2 cellular contexts compared by ENCODE assay signal in the genomic region with DNA sequence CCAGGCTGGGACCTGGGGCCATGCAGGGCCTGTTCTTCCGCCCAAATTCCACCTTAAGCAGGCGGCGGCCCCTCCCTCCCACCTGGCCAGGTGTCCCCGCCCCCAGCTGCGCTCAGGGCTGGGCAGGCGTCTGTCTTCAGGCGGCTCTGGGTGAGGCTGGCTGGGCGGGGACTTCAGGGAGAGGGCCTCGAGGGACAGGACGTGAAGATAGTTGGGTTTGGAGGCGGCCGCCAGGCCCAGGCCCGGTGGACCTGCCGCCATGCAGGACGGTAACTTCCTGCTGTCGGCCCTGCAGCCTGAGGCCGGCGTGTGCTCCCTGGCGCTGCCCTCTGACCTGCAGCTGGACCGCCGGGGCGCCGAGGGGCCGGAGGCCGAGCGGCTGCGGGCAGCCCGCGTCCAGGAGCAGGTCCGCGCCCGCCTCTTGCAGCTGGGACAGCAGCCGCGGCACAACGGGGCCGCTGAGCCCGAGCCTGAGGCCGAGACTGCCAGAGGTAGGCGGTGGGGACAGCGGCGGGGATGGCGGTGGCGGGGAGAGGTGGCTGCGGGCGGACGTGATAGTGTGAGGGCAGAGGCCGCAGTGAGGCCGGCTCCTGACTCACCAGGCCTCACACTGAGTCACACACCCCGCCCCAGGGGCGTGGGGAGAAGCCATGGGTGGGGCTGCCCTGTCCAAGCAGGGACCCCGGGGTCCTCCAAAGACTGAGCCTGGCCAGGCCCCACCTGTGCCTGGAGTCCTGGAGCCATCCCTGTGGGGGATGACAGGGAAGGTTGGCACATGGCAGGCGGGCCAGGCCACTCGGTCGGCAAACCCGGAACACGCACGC.
A peak's percentile ranks its signal among the peaks of the same experiment; 100 is the strongest.
TF ChIP-seq lines count a peak whose summit lies in the region.

A gene with protein sequence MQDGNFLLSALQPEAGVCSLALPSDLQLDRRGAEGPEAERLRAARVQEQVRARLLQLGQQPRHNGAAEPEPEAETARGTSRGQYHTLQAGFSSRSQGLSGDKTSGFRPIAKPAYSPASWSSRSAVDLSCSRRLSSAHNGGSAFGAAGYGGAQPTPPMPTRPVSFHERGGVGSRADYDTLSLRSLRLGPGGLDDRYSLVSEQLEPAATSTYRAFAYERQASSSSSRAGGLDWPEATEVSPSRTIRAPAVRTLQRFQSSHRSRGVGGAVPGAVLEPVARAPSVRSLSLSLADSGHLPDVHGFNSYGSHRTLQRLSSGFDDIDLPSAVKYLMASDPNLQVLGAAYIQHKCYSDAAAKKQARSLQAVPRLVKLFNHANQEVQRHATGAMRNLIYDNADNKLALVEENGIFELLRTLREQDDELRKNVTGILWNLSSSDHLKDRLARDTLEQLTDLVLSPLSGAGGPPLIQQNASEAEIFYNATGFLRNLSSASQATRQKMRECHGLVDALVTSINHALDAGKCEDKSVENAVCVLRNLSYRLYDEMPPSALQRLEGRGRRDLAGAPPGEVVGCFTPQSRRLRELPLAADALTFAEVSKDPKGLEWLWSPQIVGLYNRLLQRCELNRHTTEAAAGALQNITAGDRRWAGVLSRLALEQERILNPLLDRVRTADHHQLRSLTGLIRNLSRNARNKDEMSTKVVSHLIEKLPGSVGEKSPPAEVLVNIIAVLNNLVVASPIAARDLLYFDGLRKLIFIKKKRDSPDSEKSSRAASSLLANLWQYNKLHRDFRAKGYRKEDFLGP (plus strand): TSS at position 176 of the 824 bp plus-strand sequence. CDS start 84 bp downstream, at position 260.

TF ChIP-seq in HepG2, 621 proteins besides CTCF, POLR2A, EP300 and RAD21 (continued from another document and continues in another):
- no peak for TF ChIP-seq ZNF232 (CRISPR knock-in tag; IDR thresholded peaks at IDR 0.05; ENCODE audit: borderline replicate concordance)
- TF ChIP-seq NFKB2 (CRISPR knock-in tag; IDR thresholded peaks at IDR 0.05; ENCODE audit: borderline replicate concordance) = 0 out of 2 replicates have a peak, but pooled peaks have one; percentile 36
- no peak for TF ChIP-seq MEIS1 (CRISPR knock-in tag; IDR thresholded peaks at IDR 0.05; ENCODE audit: borderline replicate concordance)
- no peak for TF ChIP-seq NONO (IDR thresholded peaks at IDR 0.05)
- peak; percentile 49; the same call in 1 of the 2 replicates for TF ChIP-seq NONO (CRISPR knock-in tag; conservative IDR thresholded peaks at IDR 0.05)
- TF ChIP-seq POGZ (CRISPR knock-in tag; IDR thresholded peaks at IDR 0.05) = no peak; the same call in 1 of the 2 replicates
- TF ChIP-seq PHB2 (IDR thresholded peaks at IDR 0.05; ENCODE audit: partially characterized antibody) = no peak
- TF ChIP-seq ZBTB7A (CRISPR knock-in tag; IDR thresholded peaks at IDR 0.05) = peak; percentile 33; the same call in 1 of the 2 replicates
- peak; percentile 17; the same call in 1 of the 2 replicates for TF ChIP-seq ZNF138 (CRISPR knock-in tag; IDR thresholded peaks at IDR 0.05; ENCODE audit: low read depth)
- TF ChIP-seq, protein P1, sequence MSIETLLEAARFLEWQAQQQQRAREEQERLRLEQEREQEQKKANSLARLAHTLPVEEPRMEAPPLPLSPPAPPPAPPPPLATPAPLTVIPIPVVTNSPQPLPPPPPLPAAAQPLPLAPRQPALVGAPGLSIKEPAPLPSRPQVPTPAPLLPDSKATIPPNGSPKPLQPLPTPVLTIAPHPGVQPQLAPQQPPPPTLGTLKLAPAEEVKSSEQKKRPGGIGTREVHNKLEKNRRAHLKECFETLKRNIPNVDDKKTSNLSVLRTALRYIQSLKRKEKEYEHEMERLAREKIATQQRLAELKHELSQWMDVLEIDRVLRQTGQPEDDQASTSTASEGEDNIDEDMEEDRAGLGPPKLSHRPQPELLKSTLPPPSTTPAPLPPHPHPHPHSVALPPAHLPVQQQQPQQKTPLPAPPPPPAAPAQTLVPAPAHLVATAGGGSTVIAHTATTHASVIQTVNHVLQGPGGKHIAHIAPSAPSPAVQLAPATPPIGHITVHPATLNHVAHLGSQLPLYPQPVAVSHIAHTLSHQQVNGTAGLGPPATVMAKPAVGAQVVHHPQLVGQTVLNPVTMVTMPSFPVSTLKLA (IDR thresholded peaks at IDR 0.05) = no peak; the same call in 1 of the 2 replicates
- no peak for TF ChIP-seq ZNF782 (CRISPR knock-in tag; IDR thresholded peaks at IDR 0.05; ENCODE audit: borderline replicate concordance)
- TF ChIP-seq, protein P2, sequence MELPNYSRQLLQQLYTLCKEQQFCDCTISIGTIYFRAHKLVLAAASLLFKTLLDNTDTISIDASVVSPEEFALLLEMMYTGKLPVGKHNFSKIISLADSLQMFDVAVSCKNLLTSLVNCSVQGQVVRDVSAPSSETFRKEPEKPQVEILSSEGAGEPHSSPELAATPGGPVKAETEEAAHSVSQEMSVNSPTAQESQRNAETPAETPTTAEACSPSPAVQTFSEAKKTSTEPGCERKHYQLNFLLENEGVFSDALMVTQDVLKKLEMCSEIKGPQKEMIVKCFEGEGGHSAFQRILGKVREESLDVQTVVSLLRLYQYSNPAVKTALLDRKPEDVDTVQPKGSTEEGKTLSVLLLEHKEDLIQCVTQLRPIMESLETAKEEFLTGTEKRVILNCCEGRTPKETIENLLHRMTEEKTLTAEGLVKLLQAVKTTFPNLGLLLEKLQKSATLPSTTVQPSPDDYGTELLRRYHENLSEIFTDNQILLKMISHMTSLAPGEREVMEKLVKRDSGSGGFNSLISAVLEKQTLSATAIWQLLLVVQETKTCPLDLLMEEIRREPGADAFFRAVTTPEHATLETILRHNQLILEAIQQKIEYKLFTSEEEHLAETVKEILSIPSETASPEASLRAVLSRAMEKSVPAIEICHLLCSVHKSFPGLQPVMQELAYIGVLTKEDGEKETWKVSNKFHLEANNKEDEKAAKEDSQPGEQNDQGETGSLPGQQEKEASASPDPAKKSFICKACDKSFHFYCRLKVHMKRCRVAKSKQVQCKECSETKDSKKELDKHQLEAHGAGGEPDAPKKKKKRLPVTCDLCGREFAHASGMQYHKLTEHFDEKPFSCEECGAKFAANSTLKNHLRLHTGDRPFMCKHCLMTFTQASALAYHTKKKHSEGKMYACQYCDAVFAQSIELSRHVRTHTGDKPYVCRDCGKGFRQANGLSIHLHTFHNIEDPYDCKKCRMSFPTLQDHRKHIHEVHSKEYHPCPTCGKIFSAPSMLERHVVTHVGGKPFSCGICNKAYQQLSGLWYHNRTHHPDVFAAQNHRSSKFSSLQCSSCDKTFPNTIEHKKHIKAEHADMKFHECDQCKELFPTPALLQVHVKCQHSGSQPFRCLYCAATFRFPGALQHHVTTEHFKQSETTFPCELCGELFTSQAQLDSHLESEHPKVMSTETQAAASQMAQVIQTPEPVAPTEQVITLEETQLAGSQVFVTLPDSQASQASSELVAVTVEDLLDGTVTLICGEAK (IDR thresholded peaks at IDR 0.05) = no peak
- TF ChIP-seq, protein P2 (CRISPR knock-in tag; IDR thresholded peaks at IDR 0.05) = 0 out of 2 replicates have a peak, but pooled peaks have one; percentile 48

TF ChIP-seq in K562, 482 proteins besides CTCF, POLR2A, EP300 and RAD21 (continued from another document and continues in another):
- TF ChIP-seq, protein P3, sequence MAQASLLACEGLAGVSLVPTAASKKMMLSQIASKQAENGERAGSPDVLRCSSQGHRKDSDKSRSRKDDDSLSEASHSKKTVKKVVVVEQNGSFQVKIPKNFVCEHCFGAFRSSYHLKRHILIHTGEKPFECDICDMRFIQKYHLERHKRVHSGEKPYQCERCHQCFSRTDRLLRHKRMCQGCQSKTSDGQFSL (CRISPR knock-in tag; IDR thresholded peaks at IDR 0.05) = peak; percentile 79
- TF ChIP-seq, protein P3 (tag; IDR thresholded peaks at IDR 0.05) = peak in 1 of 2 experiments; percentile 56; a peak in 2 of 4 replicates
- TF ChIP-seq ELF4 (CRISPR knock-in tag; IDR thresholded peaks at IDR 0.05) = peak; percentile 82
- TF ChIP-seq JUND (IDR thresholded peaks at IDR 0.05; ENCODE audit: borderline replicate concordance, low read depth, low read length) = peak; percentile 84
- no peak; the same call in 2 of the 3 replicates for TF ChIP-seq JUND (tag; IDR thresholded peaks at IDR 0.05; ENCODE audit: borderline replicate concordance, low read depth, low read length)
- TF ChIP-seq NR2C2 (CRISPR knock-in tag; IDR thresholded peaks at IDR 0.05) = peak; percentile 63
- peak; percentile 96 for TF ChIP-seq NR2C2 (tag; IDR thresholded peaks at IDR 0.05)
- TF ChIP-seq ZFP36 (IDR thresholded peaks at IDR 0.05; ENCODE audit: low read depth, low read length, partially characterized antibody) = peak; percentile 3
- no peak for TF ChIP-seq IRF2 (CRISPR knock-in tag; IDR thresholded peaks at IDR 0.05)
- TF ChIP-seq, protein P2 (IDR thresholded peaks at IDR 0.05) = peak; percentile 79
- TF ChIP-seq, protein P2 (CRISPR knock-in tag; IDR thresholded peaks at IDR 0.05) = no peak
- peak; percentile 88 for TF ChIP-seq U2AF1 (optimal IDR thresholded peaks at IDR 0.05; ENCODE audit: low read depth, low read length)
- TF ChIP-seq PCBP1 (IDR thresholded peaks at IDR 0.05; ENCODE audit: low read depth, low read length, poor library complexity, severe bottlenecking) = peak; percentile 43
- TF ChIP-seq KDM4B (IDR thresholded peaks at IDR 0.05; ENCODE audit: borderline replicate concordance in 2 of 2, low read depth in 1 of 2) = no peak
- TF ChIP-seq CBFA2T3 (IDR thresholded peaks at IDR 0.05) = 0 out of 2 replicates have a peak, but pooled peaks have one; percentile 5
